ENCODE assay signal across 16 cellular contexts in genomic region chr3:109155828-109156227, GRCh38. TPM values are rescaled to one million over a fixed set of nuclear protein-coding genes. Genes with fewer than 3 reads are reported as not detected.
A peak's percentile ranks its signal among the peaks of the same experiment; 100 is the strongest.
DNase-seq lines count a peak whose midpoint lies in the region; ATAC-seq and TF ChIP-seq lines count a peak whose summit lies in the region.
"Had no signal": no experiment of that assay in that cellular context is flagged by ENCODE, and none has a peak within 500 bp of the region (broad histone marks: within the 10 kb centered on the region; RNA-seq: fewer than 3 reads in every experiment).

No MANE protein-coding gene starts in this region.

- H3K9me3 ChIP-seq in HAP-1: no peaks in the 10 kb centered on the region

- no peak overlapping the region for H3K27ac Mint-ChIP-seq in endothelial cell (ENCODE audit: unreplicated experiment)
- H3K27ac Mint-ChIP-seq: H9 had no signal

- no peaks in the 10 kb centered on the region for H3K4me1 Mint-ChIP-seq in endothelial cell (ENCODE audit: unreplicated experiment)
- H3K4me1 Mint-ChIP-seq: H9 had no signal

- in situ Hi-C loops in G401 (cut with HindIII; ENCODE audit: low sequenced_read_pairs) (no loop called here), HAP-1 (cut with MboI; ENCODE audit: low sequenced_read_pairs) (no loop called here)

- H3K4me1 ChIP-seq in HAP-1: 0 out of 2 replicates have a peak, but pooled peaks cover 2% of the 10 kb centered on the region

- peak; percentile 87 for ATAC-seq in left lobe of liver

- no peaks in the 10 kb centered on the region for H3K27me3 Mint-ChIP-seq in endothelial cell (ENCODE audit: unreplicated experiment)

- no peak overlapping the region for H3K4me3 ChIP-seq in HAP-1
- H3K4me3 ChIP-seq: PC-9 had no signal

- H3K9me3 Mint-ChIP-seq in endothelial cell (ENCODE audit: unreplicated experiment): no peaks in the 10 kb centered on the region

- peak; percentile 66 for DNase-seq in HT-29 (ENCODE audit: low spot score)
- peak; percentile 8 for DNase-seq in glomerular visceral epithelial cell (ENCODE audit: extremely low spot score)
- no peak for DNase-seq in left lobe of liver (ENCODE audit: low spot score)
- peak; percentile 79 for DNase-seq in renal cortical epithelial cell (ENCODE audit: low read depth)
- no peak for DNase-seq in endothelial cell (ENCODE audit: low spot score)
- DNase-seq in stimulated activated CD4-positive, alpha-beta T cell treated with anti-CD3 and anti-CD28 coated beads, Interleukin-4, amount 100 ng/mL, for 24 hours: no peak
- no peak for DNase-seq in G401 (ENCODE audit: low spot score)
- no peak for DNase-seq in HAP-1 (ENCODE audit: low spot score in 2 of 2)
- DNase-seq: AML-193, GDM1, H9, NCI-H1417 treated with DMSO at 0.1 percent for 48 hours, NCI-H187 treated with DMSO at 0.1 percent for 48 hours, NCI-H526, PC-9 had no signal

- TF ChIP-seq CTCF in endothelial cell (IDR thresholded peaks at IDR 0.05; ENCODE audit: unreplicated experiment): no peak

- no peaks in the 10 kb centered on the region for H3K27me3 ChIP-seq in HAP-1 (ENCODE audit: low read depth)

- no peaks in the 10 kb centered on the region for H3K36me3 Mint-ChIP-seq in endothelial cell (ENCODE audit: low read depth, unreplicated experiment)

- no peak overlapping the region for H3K4me3 Mint-ChIP-seq in endothelial cell (ENCODE audit: unreplicated experiment)
- H3K4me3 Mint-ChIP-seq: H9 had no signal

- no peaks in the 10 kb centered on the region for H3K36me3 ChIP-seq in HAP-1 (replicated peaks)

RNA-seq across cellular contexts. Expression of gene C3orf85, which starts 19.3 kb away (rescaled TPM):
- total RNA-seq in HT-29 (2014; rRNA removed; shearing (Covaris generic)): 0.46 TPM in 1 of 2 replicates, not detected in the other
- total RNA-seq in left lobe of liver: 11.4 TPM
- not detected in 2 replicates for total RNA-seq in renal cortical epithelial cell
- total RNA-seq in endothelial cell (ENCODE audit: unreplicated experiment): not detected
- not detected in 2 replicates for total RNA-seq in G401 (2014; rRNA removed; shearing (Covaris generic))
- total RNA-seq: H9, MCF 10A, PC-9 had no signal

RNA-seq across cellular contexts. Expression of gene MORC1, which starts 37.9 kb away (rescaled TPM):
- total RNA-seq in HT-29 (2014; rRNA removed; shearing (Covaris generic)): not detected in 2 replicates
- total RNA-seq in left lobe of liver (0.10 TPM), renal cortical epithelial cell (under 0.01 and 0.05 TPM in 2 replicates), endothelial cell (ENCODE audit: unreplicated experiment) (0.10 TPM)
- total RNA-seq in G401 (2014; rRNA removed; shearing (Covaris generic)): not detected in 2 replicates
- total RNA-seq: H9, MCF 10A, PC-9 had no signal

Comparison
In these comparisons a context has a peak if more than half of its experiments do, and no peak if none do; other contexts are left out.
1. DNase-seq: peak in HT-29 (single experiment), glomerular visceral epithelial cell (single experiment) and renal cortical epithelial cell (single experiment); none in left lobe of liver (single experiment), endothelial cell (single experiment), stimulated activated CD4-positive, alpha-beta T cell treated with anti-CD3 and anti-CD28 coated beads, Interleukin-4, amount 100 ng/mL, for 24 hours (single experiment), G401 (single experiment) and HAP-1 (0 of 2).